12 cellular contexts compared by ENCODE assay signal in genomic region chr20:45860573-45861011, GRCh38. TPM values are rescaled to one million over a fixed set of nuclear protein-coding genes. Genes with fewer than 3 reads are reported as not detected.
DNase-seq lines count a peak whose midpoint lies in the region; TF ChIP-seq lines count a peak whose summit lies in the region.
"Had no signal": no experiment of that assay in that cellular context is flagged by ENCODE, and none has a peak within 500 bp of the region (broad histone marks: within the 10 kb centered on the region; RNA-seq: fewer than 3 reads in every experiment).

No MANE protein-coding gene starts in this region.

- intact Hi-C loops in sigmoid colon (cut with DNase I): no loop called here

- no peak for TF ChIP-seq POLR2A in sigmoid colon (IDR thresholded peaks at IDR 0.05)

- H2AFZ ChIP-seq in Loucy (ENCODE audit: low read length): no peak overlapping the region

- H3K27me3 ChIP-seq in Loucy (ENCODE audit: insufficient read depth, low read length, poor library complexity, severe bottlenecking) (no peaks in the 10 kb centered on the region), sigmoid colon (no peaks in the 10 kb centered on the region)
- H3K27me3 ChIP-seq: BLaER1 treated with 17β-estradiol and CSF1 and Interleukin-3, amounts not matched to agents 10 nM and 100 nM; SJCRH30; thyroid gland had no signal

- H3K36me3 ChIP-seq in Loucy (ENCODE audit: insufficient read depth, low read length) (no peaks in the 10 kb centered on the region), sigmoid colon (no peaks in the 10 kb centered on the region)
- H3K36me3 ChIP-seq: SJCRH30, thyroid gland had no signal

- no peak for TF ChIP-seq CTCF in Loucy (conservative IDR thresholded peaks at IDR 0.05; ENCODE audit: low read length)
- no peak for TF ChIP-seq CTCF in sigmoid colon (IDR thresholded peaks at IDR 0.05)

- H3K4me1 ChIP-seq in Loucy (ENCODE audit: insufficient read depth, low read length, poor library complexity, severe bottlenecking) (peaks cover 34% of the 10 kb centered on the region), sigmoid colon (peaks cover 0 to 30% (median 24%) of the 10 kb centered on the region in 4 donors)

- peaks cover 32% of the 10 kb centered on the region for H3K79me2 ChIP-seq in Loucy (ENCODE audit: insufficient read depth, low read length)

- H3K9me2 ChIP-seq in Loucy (replicated peaks; ENCODE audit: low read depth, low read length): no peaks in the 10 kb centered on the region

- DNase-seq in amniotic epithelial cell (ENCODE audit: low read depth) (peak; percentile 60), sigmoid colon (peak; percentile 3), AML-193 (lab: John Stamatoyannopoulos, UW) (no peak)
- DNase-seq in activated naive CD4-positive, alpha-beta T cell treated with Interleukin-2 at 50 U/mL for 16 hours: no peak
- DNase-seq: hippocampal formation; NCI-H524 treated with DMSO at 0.1 percent for 48 hours; psoas muscle; stimulated activated naive B cell treated with anti-CD40 and anti-IgM and Interleukin-4, amounts not matched to agents 10 μg/mL and 1 μg/mL and 100 μg/mL, for 72 hours had no signal

- H3K9me3 ChIP-seq in Loucy (ENCODE audit: insufficient read depth, low read depth, low read length): no peaks in the 10 kb centered on the region
- H3K9me3 ChIP-seq in sigmoid colon: no peaks in the 10 kb centered on the region
- H3K9me3 ChIP-seq: BLaER1 treated with 17β-estradiol and CSF1 and Interleukin-3, amounts not matched to agents 10 nM and 100 nM; psoas muscle; SJCRH30; thyroid gland had no signal

- 64 to 76% methylated on average over 5 of the region's 5 CpGs for WGBS in sigmoid colon, 2 donors

- no peak overlapping the region for H3K27ac ChIP-seq in sigmoid colon
- H3K27ac ChIP-seq: BLaER1 treated with 17β-estradiol and CSF1 and Interleukin-3, amounts not matched to agents 10 nM and 100 nM; psoas muscle; SJCRH30; thyroid gland had no signal

- no peaks in the 10 kb centered on the region for H3F3A ChIP-seq in Loucy (ENCODE audit: low read depth)

- peaks cover 3% of the 10 kb centered on the region for H4K20me1 ChIP-seq in Loucy (ENCODE audit: insufficient read depth, low read length, poor library complexity, severe bottlenecking)
- H4K20me1 ChIP-seq: BLaER1 treated with 17β-estradiol and CSF1 and Interleukin-3, amounts not matched to agents 10 nM and 100 nM had no signal

- H3K4me3 ChIP-seq in Loucy (ENCODE audit: low read length, poor library complexity, severe bottlenecking) (no peak overlapping the region), sigmoid colon (no peak overlapping the region)
- H3K4me3 ChIP-seq: BLaER1 treated with 17β-estradiol and CSF1 and Interleukin-3, amounts not matched to agents 10 nM and 100 nM; psoas muscle; SJCRH30; thyroid gland had no signal

- TF ChIP-seq EP300 in sigmoid colon (IDR thresholded peaks at IDR 0.05): no peak

- no peak overlapping the region for H3K9ac ChIP-seq in Loucy (ENCODE audit: low read depth, low read length, poor library complexity, severe bottlenecking)
- H3K9ac ChIP-seq: BLaER1 treated with 17β-estradiol and CSF1 and Interleukin-3, amounts not matched to agents 10 nM and 100 nM had no signal

- H3K4me2 ChIP-seq in Loucy (ENCODE audit: low read depth, low read length, poor library complexity, severe bottlenecking): peak overlapping the region; percentile 17

RNA-seq across cellular contexts. Expression of gene ZSWIM3, which starts 3.2 kb away (rescaled TPM):
- total RNA-seq in sigmoid colon: 1 to 10 TPM; 1.7 to 3.5 (median 2.9) TPM
- polyA plus RNA-seq in sigmoid colon: 1 to 10 TPM; 2.4 to 3.5 (median 2.5) TPM

RNA-seq across cellular contexts. Expression of gene ACOT8, which starts 3.4 kb away (rescaled TPM):
- 10 to 100 TPM; 28.5 to 42.5 (median 35.0) TPM for total RNA-seq in sigmoid colon
- 100 to 1,000 TPM in 1 of 3 donors, 10 to 100 TPM in 2; 51.0 to 131 (median 80.5) TPM for polyA plus RNA-seq in sigmoid colon

RNA-seq across cellular contexts. Expression of gene ZSWIM1, which starts 20.4 kb away (rescaled TPM):
- 1 to 10 TPM; 6.4 to 9.4 (median 7.1) TPM for total RNA-seq in sigmoid colon
- 1 to 10 TPM; 3.6 to 6.5 (median 3.9) TPM for polyA plus RNA-seq in sigmoid colon

RNA-seq across cellular contexts. Expression of gene SPATA25, which starts 26.8 kb away (rescaled TPM):
- 1 to 10 TPM; 1.6 to 7.5 (median 3.0) TPM for total RNA-seq in sigmoid colon
- 1 to 10 TPM in 1 of 3 donors, not detected in 2; 1.7 TPM for polyA plus RNA-seq in sigmoid colon

RNA-seq across cellular contexts. Expression of gene SNX21, which starts 27.0 kb away (rescaled TPM):
- 10 to 100 TPM; 46.7 to 82.5 (median 52.2) TPM for total RNA-seq in sigmoid colon
- polyA plus RNA-seq in sigmoid colon: 10 to 100 TPM; 10.4 to 16.8 (median 15.2) TPM

Comparison
In these comparisons a context has a peak if more than half of its experiments do, and no peak if none do; other contexts are left out.
1. DNase-seq: peak in amniotic epithelial cell (single experiment) and sigmoid colon (single experiment); none in AML-193 (0 of 2) and activated naive CD4-positive, alpha-beta T cell treated with Interleukin-2 at 50 U/mL for 16 hours (single experiment).